In the genomic region with DNA sequence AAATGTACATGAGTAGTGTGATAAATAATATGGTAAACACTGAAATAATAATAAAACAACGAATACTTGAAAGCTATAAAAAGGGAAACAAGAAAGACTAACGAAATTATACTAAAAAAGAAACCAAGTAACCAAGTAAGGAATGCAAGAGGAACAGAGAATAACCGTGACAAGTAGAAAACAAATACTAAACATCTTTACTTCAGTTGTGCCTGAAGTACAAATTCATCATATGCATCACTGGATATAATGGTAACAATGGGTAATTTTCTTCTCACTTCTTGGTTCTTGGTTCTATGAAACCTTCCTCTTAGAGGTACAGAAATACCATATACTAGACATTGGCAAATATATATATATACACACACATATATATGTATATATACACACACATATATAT, we compare ENCODE assay signal across 15 cellular contexts.
DNase-seq lines count a peak whose midpoint lies in the region; ATAC-seq and TF ChIP-seq lines count a peak whose summit lies in the region.
"Had no signal": no experiment of that assay in that cellular context is flagged by ENCODE, and none has a peak within 500 bp of the region (broad histone marks: within the 10 kb centered on the region; RNA-seq: fewer than 3 reads in every experiment).

No MANE protein-coding gene starts in this region.

- H3K27ac ChIP-seq in colonic mucosa (no peak overlapping the region), esophagus squamous epithelium (no peak overlapping the region)
- H3K27ac ChIP-seq: A549 had no signal

- no peaks in the 10 kb centered on the region for H3K4me1 Mint-ChIP-seq in activated naive CD4-positive, alpha-beta T cell treated with anti-CD3 and anti-CD28 coated beads, Interleukin-2, amount 10 ng/mL, durations not matched to agents 7 days and 5 days

- intact Hi-C loops in colonic mucosa (cut with DNase I): no loop called here
- intact Hi-C loops in esophagus squamous epithelium (cut with DNase I): no loop called here

- no peak overlapping the region for H3K4me3 Mint-ChIP-seq in activated naive CD4-positive, alpha-beta T cell treated with anti-CD3 and anti-CD28 coated beads, Interleukin-2, amount 10 ng/mL, durations not matched to agents 7 days and 5 days
- H3K4me3 Mint-ChIP-seq: stimulated activated naive CD8-positive, alpha-beta T cell treated with anti-CD3 and anti-CD28 coated beads, Interleukin-15, Interleukin-2, amounts not matched to agents 100 ng/mL and 50 ng/mL, for 24 hours had no signal

- H3K9me3 Mint-ChIP-seq in activated naive CD4-positive, alpha-beta T cell treated with anti-CD3 and anti-CD28 coated beads, Interleukin-2, amount 10 ng/mL, durations not matched to agents 7 days and 5 days: no peaks in the 10 kb centered on the region

- no peaks in the 10 kb centered on the region for H3K27me3 Mint-ChIP-seq in activated naive CD4-positive, alpha-beta T cell treated with anti-CD3 and anti-CD28 coated beads, Interleukin-2, amount 10 ng/mL, durations not matched to agents 7 days and 5 days
- H3K27me3 Mint-ChIP-seq: stimulated activated naive CD8-positive, alpha-beta T cell treated with anti-CD3 and anti-CD28 coated beads, Interleukin-15, Interleukin-2, amounts not matched to agents 100 ng/mL and 50 ng/mL, for 24 hours had no signal

- H3K36me3 ChIP-seq in colonic mucosa (no peaks in the 10 kb centered on the region), esophagus squamous epithelium (no peaks in the 10 kb centered on the region)

- 52 to 61% methylated on average over 3 of the region's 3 CpGs for WGBS in esophagus squamous epithelium, 2 donors

- H3K9ac ChIP-seq in colonic mucosa (ENCODE audit: low read depth in 2 of 2, low read length in 2 of 2): no peak overlapping the region

- H3K4me3 ChIP-seq in colonic mucosa (no peak overlapping the region), esophagus squamous epithelium (no peak overlapping the region)
- H3K4me3 ChIP-seq: A549, lung had no signal

- peak; percentile 93 for ATAC-seq in GM19395 (IDR thresholded peaks at IDR 0.05; ENCODE audit: unreplicated experiment)
- ATAC-seq in HG02678 (IDR thresholded peaks at IDR 0.05; ENCODE audit: unreplicated experiment): peak; percentile 73
- peak; percentile 86 for ATAC-seq in HG03432 (IDR thresholded peaks at IDR 0.05; ENCODE audit: unreplicated experiment)
- ATAC-seq: A549, PC-3 had no signal

- DNase-seq in GM10266 (ENCODE audit: extremely low spot score): peak; percentile 6
- DNase-seq in colonic mucosa: no peak
- DNase-seq in activated naive CD4-positive, alpha-beta T cell treated with anti-CD3 and anti-CD28 coated beads, Interleukin-2, amount 10 ng/mL, durations not matched to agents 7 days and 5 days: no peak
- DNase-seq in esophagus squamous epithelium (lab: John Stamatoyannopoulos, UW): no peak
- no peak for DNase-seq in activated T-cell treated with anti-CD3 and anti-CD28 coated beads, Interleukin-2, amount 50 U/mL, for 48 hours
- DNase-seq: aorta, NCI-H146, PC-3, T1000 had no signal

- H3K27ac Mint-ChIP-seq in activated naive CD4-positive, alpha-beta T cell treated with anti-CD3 and anti-CD28 coated beads, Interleukin-2, amount 10 ng/mL, durations not matched to agents 7 days and 5 days: no peak overlapping the region
- H3K27ac Mint-ChIP-seq: stimulated activated naive CD8-positive, alpha-beta T cell treated with anti-CD3 and anti-CD28 coated beads, Interleukin-15, Interleukin-2, amounts not matched to agents 100 ng/mL and 50 ng/mL, for 24 hours had no signal

- H3K4me1 ChIP-seq in colonic mucosa: no peaks in the 10 kb centered on the region
- no peaks in the 10 kb centered on the region for H3K4me1 ChIP-seq in esophagus squamous epithelium
- H3K4me1 ChIP-seq: A549 had no signal

- TF ChIP-seq CTCF in GM10266 (IDR thresholded peaks at IDR 0.05; ENCODE audit: control insufficient read depth, insufficient read depth, low read depth, missing control alignments) (no peak), colonic mucosa (IDR thresholded peaks at IDR 0.05) (no peak), esophagus squamous epithelium (IDR thresholded peaks at IDR 0.05) (no peak)

- no peak for TF ChIP-seq POLR2A in esophagus squamous epithelium (IDR thresholded peaks at IDR 0.05)

- no peaks in the 10 kb centered on the region for H3K9me3 ChIP-seq in colonic mucosa
- H3K9me3 ChIP-seq in esophagus squamous epithelium: no peaks in the 10 kb centered on the region
- H3K9me3 ChIP-seq: A549 had no signal

- H3K36me3 Mint-ChIP-seq in activated naive CD4-positive, alpha-beta T cell treated with anti-CD3 and anti-CD28 coated beads, Interleukin-2, amount 10 ng/mL, durations not matched to agents 7 days and 5 days: no peaks in the 10 kb centered on the region

- CTCF ChIA-PET in activated naive CD4-positive, alpha-beta T cell treated with anti-CD3 and anti-CD28 coated beads, Interleukin-2, amount 10 ng/mL, durations not matched to agents 7 days and 5 days (lab: Charles Lee): no interaction called here

- H3K27me3 ChIP-seq in colonic mucosa (no peaks in the 10 kb centered on the region), esophagus squamous epithelium (no peaks in the 10 kb centered on the region)
